1 cellular context compared by ENCODE assay signal in the genomic region with DNA sequence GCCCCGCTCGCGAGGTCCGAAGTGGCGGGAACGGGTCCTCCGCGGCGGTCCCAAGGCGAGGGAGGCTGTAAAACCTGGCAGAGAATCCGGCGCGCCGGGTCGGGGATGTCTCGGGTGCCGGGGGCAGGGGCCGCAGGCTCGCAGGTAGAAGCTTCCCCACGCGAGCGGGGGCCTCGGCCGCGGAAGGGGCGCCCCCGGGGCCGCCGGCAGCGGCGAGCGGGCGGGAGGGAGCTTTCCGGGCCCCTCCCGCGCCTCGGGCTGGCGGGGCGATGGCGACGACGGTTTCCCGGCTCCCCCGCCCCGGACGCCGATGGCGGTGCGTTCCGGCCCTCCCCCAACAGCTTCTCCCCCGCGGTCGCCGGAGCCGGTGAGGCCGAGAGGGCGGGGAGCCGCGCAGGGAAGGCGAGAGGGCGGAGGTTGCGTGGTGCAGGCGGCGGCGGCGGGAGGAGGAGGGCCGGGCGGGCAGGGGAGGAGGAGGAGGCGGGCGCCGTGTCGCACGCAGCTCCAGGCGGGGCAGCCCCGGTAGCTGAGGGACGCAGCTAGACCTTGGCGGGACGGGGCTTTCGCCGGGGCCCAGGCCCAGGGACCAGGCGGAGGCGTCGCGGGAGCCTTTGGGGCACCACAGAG.
TF ChIP-seq lines count a peak whose summit lies in the region.

TSS of gene CUL1 (plus strand) at position 507 of the 627 bp plus-strand sequence. CDS start 31,220 bp downstream, outside the sequence.

TF ChIP-seq in HepG2, 621 proteins besides CTCF, POLR2A, EP300 and RAD21 (continued from another document and continues in another):
- TF ChIP-seq PATZ1 (CRISPR knock-in tag; IDR thresholded peaks at IDR 0.05): peak; percentile 75; the same call in 1 of the 2 replicates
- no peak for TF ChIP-seq PHF5A (CRISPR knock-in tag; IDR thresholded peaks at IDR 0.05; ENCODE audit: low read depth, unreplicated experiment)
- TF ChIP-seq, protein P1, sequence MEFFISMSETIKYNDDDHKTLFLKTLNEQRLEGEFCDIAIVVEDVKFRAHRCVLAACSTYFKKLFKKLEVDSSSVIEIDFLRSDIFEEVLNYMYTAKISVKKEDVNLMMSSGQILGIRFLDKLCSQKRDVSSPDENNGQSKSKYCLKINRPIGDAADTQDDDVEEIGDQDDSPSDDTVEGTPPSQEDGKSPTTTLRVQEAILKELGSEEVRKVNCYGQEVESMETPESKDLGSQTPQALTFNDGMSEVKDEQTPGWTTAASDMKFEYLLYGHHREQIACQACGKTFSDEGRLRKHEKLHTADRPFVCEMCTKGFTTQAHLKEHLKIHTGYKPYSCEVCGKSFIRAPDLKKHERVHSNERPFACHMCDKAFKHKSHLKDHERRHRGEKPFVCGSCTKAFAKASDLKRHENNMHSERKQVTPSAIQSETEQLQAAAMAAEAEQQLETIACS (CRISPR knock-in tag; IDR thresholded peaks at IDR 0.05): peak; percentile 35; the same call in 1 of the 2 replicates
- TF ChIP-seq LCORL (IDR thresholded peaks at IDR 0.05): no peak
- no peak for TF ChIP-seq LCORL (CRISPR knock-in tag; IDR thresholded peaks at IDR 0.05)
- TF ChIP-seq ZKSCAN8 (CRISPR knock-in tag; IDR thresholded peaks at IDR 0.05; ENCODE audit: borderline replicate concordance): no peak
- no peak for TF ChIP-seq CC2D1A (CRISPR knock-in tag; IDR thresholded peaks at IDR 0.05)
- TF ChIP-seq, protein P2, sequence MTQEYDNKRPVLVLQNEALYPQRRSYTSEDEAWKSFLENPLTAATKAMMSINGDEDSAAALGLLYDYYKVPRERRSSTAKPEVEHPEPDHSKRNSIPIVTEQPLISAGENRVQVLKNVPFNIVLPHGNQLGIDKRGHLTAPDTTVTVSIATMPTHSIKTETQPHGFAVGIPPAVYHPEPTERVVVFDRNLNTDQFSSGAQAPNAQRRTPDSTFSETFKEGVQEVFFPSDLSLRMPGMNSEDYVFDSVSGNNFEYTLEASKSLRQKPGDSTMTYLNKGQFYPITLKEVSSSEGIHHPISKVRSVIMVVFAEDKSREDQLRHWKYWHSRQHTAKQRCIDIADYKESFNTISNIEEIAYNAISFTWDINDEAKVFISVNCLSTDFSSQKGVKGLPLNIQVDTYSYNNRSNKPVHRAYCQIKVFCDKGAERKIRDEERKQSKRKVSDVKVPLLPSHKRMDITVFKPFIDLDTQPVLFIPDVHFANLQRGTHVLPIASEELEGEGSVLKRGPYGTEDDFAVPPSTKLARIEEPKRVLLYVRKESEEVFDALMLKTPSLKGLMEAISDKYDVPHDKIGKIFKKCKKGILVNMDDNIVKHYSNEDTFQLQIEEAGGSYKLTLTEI (CRISPR knock-in tag; conservative IDR thresholded peaks at IDR 0.05): no peak
- TF ChIP-seq RBM22 (optimal IDR thresholded peaks at IDR 0.05; ENCODE audit: low read length): no peak
- TF ChIP-seq TAF1 (CRISPR knock-in tag; IDR thresholded peaks at IDR 0.05): no peak
- TF ChIP-seq MED13 (CRISPR knock-in tag; IDR thresholded peaks at IDR 0.05): no peak; the same call in 1 of the 2 replicates
- TF ChIP-seq ZNF850 (CRISPR knock-in tag; conservative IDR thresholded peaks at IDR 0.05): no peak
- no peak for TF ChIP-seq DR1 (CRISPR knock-in tag; IDR thresholded peaks at IDR 0.05)
- no peak for TF ChIP-seq ZBTB20 (CRISPR knock-in tag; IDR thresholded peaks at IDR 0.05; ENCODE audit: borderline replicate concordance, low read depth)
- TF ChIP-seq TBX2 (CRISPR knock-in tag; IDR thresholded peaks at IDR 0.05; ENCODE audit: borderline replicate concordance): no peak
- no peak for TF ChIP-seq ZBTB21 (CRISPR knock-in tag; IDR thresholded peaks at IDR 0.05)
- TF ChIP-seq, protein P3, sequence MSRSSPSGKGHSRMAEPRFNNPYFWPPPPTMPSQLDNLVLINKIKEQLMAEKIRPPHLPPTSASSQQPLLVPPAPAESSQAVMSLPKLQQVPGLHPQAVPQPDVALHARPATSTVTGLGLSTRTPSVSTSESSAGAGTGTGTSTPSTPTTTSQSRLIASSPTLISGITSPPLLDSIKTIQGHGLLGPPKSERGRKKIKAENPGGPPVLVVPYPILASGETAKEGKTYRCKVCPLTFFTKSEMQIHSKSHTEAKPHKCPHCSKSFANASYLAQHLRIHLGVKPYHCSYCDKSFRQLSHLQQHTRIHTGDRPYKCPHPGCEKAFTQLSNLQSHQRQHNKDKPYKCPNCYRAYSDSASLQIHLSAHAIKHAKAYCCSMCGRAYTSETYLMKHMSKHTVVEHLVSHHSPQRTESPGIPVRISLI (CRISPR knock-in tag; IDR thresholded peaks at IDR 0.05; ENCODE audit: borderline replicate concordance): no peak
- TF ChIP-seq NCOA2 (CRISPR knock-in tag; IDR thresholded peaks at IDR 0.05): peak; percentile 17; the same call in 1 of the 2 replicates
- no peak for TF ChIP-seq ZNF83 (CRISPR knock-in tag; IDR thresholded peaks at IDR 0.05; ENCODE audit: borderline replicate concordance)
- no peak for TF ChIP-seq MIER3 (CRISPR knock-in tag; IDR thresholded peaks at IDR 0.05; ENCODE audit: borderline replicate concordance)
- TF ChIP-seq ZFP91 (CRISPR knock-in tag; IDR thresholded peaks at IDR 0.05; ENCODE audit: borderline replicate concordance): no peak
- TF ChIP-seq PRMT3 (CRISPR knock-in tag; IDR thresholded peaks at IDR 0.05; ENCODE audit: borderline replicate concordance, low read depth): no peak
- no peak for TF ChIP-seq ZNF609 (CRISPR knock-in tag; IDR thresholded peaks at IDR 0.05; ENCODE audit: borderline replicate concordance)
- TF ChIP-seq, protein P4, sequence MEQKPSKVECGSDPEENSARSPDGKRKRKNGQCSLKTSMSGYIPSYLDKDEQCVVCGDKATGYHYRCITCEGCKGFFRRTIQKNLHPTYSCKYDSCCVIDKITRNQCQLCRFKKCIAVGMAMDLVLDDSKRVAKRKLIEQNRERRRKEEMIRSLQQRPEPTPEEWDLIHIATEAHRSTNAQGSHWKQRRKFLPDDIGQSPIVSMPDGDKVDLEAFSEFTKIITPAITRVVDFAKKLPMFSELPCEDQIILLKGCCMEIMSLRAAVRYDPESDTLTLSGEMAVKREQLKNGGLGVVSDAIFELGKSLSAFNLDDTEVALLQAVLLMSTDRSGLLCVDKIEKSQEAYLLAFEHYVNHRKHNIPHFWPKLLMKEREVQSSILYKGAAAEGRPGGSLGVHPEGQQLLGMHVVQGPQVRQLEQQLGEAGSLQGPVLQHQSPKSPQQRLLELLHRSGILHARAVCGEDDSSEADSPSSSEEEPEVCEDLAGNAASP (CRISPR knock-in tag; IDR thresholded peaks at IDR 0.05; ENCODE audit: borderline replicate concordance): no peak
- TF ChIP-seq TEAD2 (CRISPR knock-in tag; IDR thresholded peaks at IDR 0.05): no peak
- TF ChIP-seq CREBL2 (CRISPR knock-in tag; IDR thresholded peaks at IDR 0.05; ENCODE audit: borderline replicate concordance): no peak
- no peak for TF ChIP-seq TMF1 (CRISPR knock-in tag; IDR thresholded peaks at IDR 0.05; ENCODE audit: low read depth)
- TF ChIP-seq FOXC1 (CRISPR knock-in tag; IDR thresholded peaks at IDR 0.05; ENCODE audit: borderline replicate concordance): no peak
- TF ChIP-seq SYNCRIP (IDR thresholded peaks at IDR 0.05; ENCODE audit: insufficient read depth, low read depth, low read length): no peak
- no peak for TF ChIP-seq MLLT10 (CRISPR knock-in tag; IDR thresholded peaks at IDR 0.05)
- TF ChIP-seq ZBTB7B (CRISPR knock-in tag; IDR thresholded peaks at IDR 0.05): no peak
- TF ChIP-seq GZF1 (CRISPR knock-in tag; IDR thresholded peaks at IDR 0.05): no peak
- TF ChIP-seq CREB1 (IDR thresholded peaks at IDR 0.05): no peak
- TF ChIP-seq CREB1 (CRISPR knock-in tag; IDR thresholded peaks at IDR 0.05): no peak
- TF ChIP-seq ZNF660 (CRISPR knock-in tag; IDR thresholded peaks at IDR 0.05; ENCODE audit: borderline replicate concordance, low read depth): no peak
- no peak for TF ChIP-seq TCF7 (IDR thresholded peaks at IDR 0.05; ENCODE audit: low read depth)
- no peak for TF ChIP-seq ZBTB49 (CRISPR knock-in tag; IDR thresholded peaks at IDR 0.05; ENCODE audit: borderline replicate concordance)
- no peak for TF ChIP-seq ZNF18 (CRISPR knock-in tag; IDR thresholded peaks at IDR 0.05; ENCODE audit: insufficient replicate concordance)
- no peak for TF ChIP-seq HMGA1 (CRISPR knock-in tag; conservative IDR thresholded peaks at IDR 0.05)
- TF ChIP-seq ZBTB1 (CRISPR knock-in tag; IDR thresholded peaks at IDR 0.05; ENCODE audit: borderline replicate concordance): no peak
- TF ChIP-seq, protein P5, sequence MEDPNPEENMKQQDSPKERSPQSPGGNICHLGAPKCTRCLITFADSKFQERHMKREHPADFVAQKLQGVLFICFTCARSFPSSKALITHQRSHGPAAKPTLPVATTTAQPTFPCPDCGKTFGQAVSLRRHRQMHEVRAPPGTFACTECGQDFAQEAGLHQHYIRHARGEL (CRISPR knock-in tag; IDR thresholded peaks at IDR 0.05): no peak
